In genomic region chr1:52141513-52142219, GRCh38 we compare ENCODE assay signal across 8 cellular contexts. TPM values are rescaled to one million over a fixed set of nuclear protein-coding genes. Genes with fewer than 3 reads are reported as not detected.
DNase-seq lines count a peak whose midpoint lies in the region; ATAC-seq, FAIRE-seq and TF ChIP-seq lines count a peak whose summit lies in the region.

Gene ZFYVE9, plus strand, starts transcription at chr1:52142089. Its CDS starts 91,118 bp downstream, at chr1:52233207.

- no peak for FAIRE-seq in pancreas (lab: Jason Lieb, UNC)

- POLR2A ChIA-PET in activated naive CD8-positive, alpha-beta T cell treated with anti-CD3 and anti-CD28 coated beads, Interleukin-2, amount 10 ng/mL, durations not matched to agents 7 days and 5 days (lab: Charles Lee) = no interaction called here

- H3K9me3 ChIP-seq in pancreas (no peaks in the 10 kb centered on the region), transverse colon (no peaks in the 10 kb centered on the region)

- in situ Hi-C loops in transverse colon (cut with MboI; ENCODE audit: low pct_ligation_motif_present in 1 of 4, low pct_unique_long_range_greater_than_20kb in 1 of 4, low sequenced_read_pairs in 3 of 4) = loop anchor here (5.0 to 25.0 kb wide), 3 partner anchors 146 to 546 kb away; partner anchors contain the start of gene COA7 (in 4 of the 4)

- TF ChIP-seq POLR2A in transverse colon (IDR thresholded peaks at IDR 0.05) = no peak

- H3K4me1 ChIP-seq in pancreas = peaks cover 0 to 24% (median 12%) of the 10 kb centered on the region in 3 donors
- peaks cover 4 to 43% (median 19%) of the 10 kb centered on the region in 4 donors for H3K4me1 ChIP-seq in transverse colon

- H3K27me3 Mint-ChIP-seq in activated naive CD8-positive, alpha-beta T cell treated with anti-CD3 and anti-CD28 coated beads, Interleukin-2, amount 10 ng/mL, durations not matched to agents 7 days and 5 days = peaks cover 10% of the 10 kb centered on the region

- H3K27ac ChIP-seq in pancreas = peak within 1 kb of the TSS; percentile 86 to 95 (median 94)
- H3K27ac ChIP-seq in transverse colon = peak within 1 kb of the TSS; percentile 94 to 98 (median 96)

- peak; percentile 35 to 65 (median 60) for TF ChIP-seq CTCF in pancreas (IDR thresholded peaks at IDR 0.05)
- peak in 4 of 5 experiments; percentile 52 to 69 (median 62) for TF ChIP-seq CTCF in transverse colon (IDR thresholded peaks at IDR 0.05)

- H3K4me3 ChIP-seq in pancreas = peak within 1 kb of the TSS; percentile 81 to 98 (median 86)
- H3K4me3 ChIP-seq in transverse colon = peak within 1 kb of the TSS; percentile 81 to 100 (median 86)

- H3K36me3 ChIP-seq in pancreas = no peaks in the 10 kb centered on the region
- no peaks in the 10 kb centered on the region for H3K36me3 ChIP-seq in transverse colon

- peak; percentile 49 for ATAC-seq in GM21786 (IDR thresholded peaks at IDR 0.05; ENCODE audit: unreplicated experiment)
- peak; percentile 84 for ATAC-seq in activated naive CD8-positive, alpha-beta T cell treated with anti-CD3 and anti-CD28 coated beads, Interleukin-2, amount 10 ng/mL, durations not matched to agents 7 days and 5 days (ENCODE audit: low read depth)
- peak; percentile 98 for ATAC-seq in Right ventricle myocardium superior (ENCODE audit: poor library complexity)
- peak; percentile 94 to 96 (median 94) for ATAC-seq in pancreas

- H3K36me3 Mint-ChIP-seq in activated naive CD8-positive, alpha-beta T cell treated with anti-CD3 and anti-CD28 coated beads, Interleukin-2, amount 10 ng/mL, durations not matched to agents 7 days and 5 days = no peaks in the 10 kb centered on the region

- intact Hi-C loops in Right ventricle myocardium superior (cut with DNase I) (loop anchor here (2.0 kb wide), 1 partner anchor 155 kb away; no protein-coding TSS in a partner anchor), pancreas (cut with DNase I) (no loop called here), transverse colon (cut with DNase I; ENCODE audit: low total_unique reads) (no loop called here)

- H3K27me3 ChIP-seq in pancreas (no peaks in the 10 kb centered on the region), transverse colon (no peaks in the 10 kb centered on the region)

- H3K27ac Mint-ChIP-seq in activated naive CD8-positive, alpha-beta T cell treated with anti-CD3 and anti-CD28 coated beads, Interleukin-2, amount 10 ng/mL, durations not matched to agents 7 days and 5 days = peak within 1 kb of the TSS; percentile 58

- H3K4me3 Mint-ChIP-seq in activated naive CD8-positive, alpha-beta T cell treated with anti-CD3 and anti-CD28 coated beads, Interleukin-2, amount 10 ng/mL, durations not matched to agents 7 days and 5 days = peak within 1 kb of the TSS; percentile 81

- H3K4me1 Mint-ChIP-seq in activated naive CD8-positive, alpha-beta T cell treated with anti-CD3 and anti-CD28 coated beads, Interleukin-2, amount 10 ng/mL, durations not matched to agents 7 days and 5 days = peaks cover 31% of the 10 kb centered on the region

- TF ChIP-seq EP300 in transverse colon (IDR thresholded peaks at IDR 0.05; ENCODE audit: low read depth) = no peak

- no peaks in the 10 kb centered on the region for H3K9me3 Mint-ChIP-seq in activated naive CD8-positive, alpha-beta T cell treated with anti-CD3 and anti-CD28 coated beads, Interleukin-2, amount 10 ng/mL, durations not matched to agents 7 days and 5 days

- DNase-seq in DMS79 treated with DMSO at 0.1 percent for 48 hours (lab: John Stamatoyannopoulos, UW) (peak; percentile 54), LHCN-M2 (ENCODE audit: low read depth) (peak; percentile 72), SKM-1 treated with dmso at 0.1 percent for 144 hours (lab: John Stamatoyannopoulos, UW; ENCODE audit: unreplicated experiment) (peak; percentile 63), Right ventricle myocardium superior (peak; percentile 85), pancreas (peak; percentile 71 to 93 (median 84)), transverse colon (peak; percentile 80)
- DNase-seq in activated naive CD8-positive, alpha-beta T cell treated with anti-CD3 and anti-CD28 coated beads, Interleukin-2, amount 10 ng/mL, durations not matched to agents 7 days and 5 days = peak; percentile 86

- 0 to 1% methylated on average over 33 to 72 of the region's 72 CpGs for WGBS in pancreas, 2 donors
- 2 to 7% methylated on average over 3 to 35 of the region's 72 CpGs for WGBS in transverse colon (ENCODE audit: low coverage in 1 of 2), 2 donors

RNA-seq across cellular contexts. Expression of gene ZFYVE9, which starts in this region (rescaled TPM):
- 22.5 and 23.9 TPM in 2 replicates for total RNA-seq in LHCN-M2 (2014; rRNA removed)
- polyA plus RNA-seq in LHCN-M2 (2012) = 7.8 TPM
- total RNA-seq in activated naive CD8-positive, alpha-beta T cell treated with anti-CD3 and anti-CD28 coated beads, Interleukin-2, amount 10 ng/mL, durations not matched to agents 7 days and 5 days = 1 to 10 TPM; 4.5 to 5.5 TPM
- 18.4 TPM for total RNA-seq in Right ventricle myocardium superior
- 10 to 100 TPM; 11.8 to 16.9 (median 14.0) TPM for total RNA-seq in pancreas
- 1 to 10 TPM; 3.0 to 7.5 TPM for polyA plus RNA-seq in pancreas
- 10 to 100 TPM; 22.8 to 37.0 (median 28.2) TPM for total RNA-seq in transverse colon

Comparison
In these comparisons a context has a peak if more than half of its experiments do, and no peak if none do; other contexts are left out.
1. Peak in every context shown above with its lines: DNase-seq, ATAC-seq, H3K4me3 ChIP-seq and H3K27ac ChIP-seq.